13 cellular contexts compared by ENCODE assay signal in genomic region chr12:3217683-3218079, GRCh38.
DNase-seq lines count a peak whose midpoint lies in the region; ATAC-seq, FAIRE-seq and TF ChIP-seq lines count a peak whose summit lies in the region.
"Had no signal": no experiment of that assay in that cellular context is flagged by ENCODE, and none has a peak within 500 bp of the region (broad histone marks: within the 10 kb centered on the region; RNA-seq: fewer than 3 reads in every experiment).

No MANE protein-coding gene starts in this region.

- H2AFZ ChIP-seq in endothelial cell of umbilical vein (ENCODE audit: low read depth, low read length), result no peak overlapping the region

- TF ChIP-seq POLR2A in endothelial cell of umbilical vein (IDR thresholded peaks at IDR 0.05; ENCODE audit: low read depth, low read length), result no peak

- CTCF ChIA-PET in endothelial cell of umbilical vein (lab: Charles Lee), result interaction anchor here (0.9 to 3.0 kb wide), 6 partner anchors 11 to 144 kb away, joined by 3 to 28 read pairs (median 6); no protein-coding TSS in a partner anchor

- TF ChIP-seq CTCF in endothelial cell of umbilical vein (IDR thresholded peaks at IDR 0.05; ENCODE audit: extremely low read depth in 1 of 2, insufficient read depth in 1 of 2, low read depth in 1 of 2, low read length in 2 of 2) (no peak), psoas muscle (IDR thresholded peaks at IDR 0.05) (no peak)

- H3K27ac ChIP-seq in SJCRH30, result peak overlapping the region; percentile 80
- peak overlapping the region; percentile 65 for H3K27ac ChIP-seq in endothelial cell of umbilical vein (ENCODE audit: insufficient read depth, low read depth, low read length)
- H3K27ac ChIP-seq in psoas muscle, result peak overlapping the region; percentile 66
- H3K27ac ChIP-seq: suprapubic skin had no signal

- H3K36me3 ChIP-seq in SJCRH30 (peaks cover 30% of the 10 kb centered on the region), endothelial cell of umbilical vein (ENCODE audit: control insufficient read depth in 2 of 2, extremely low read depth in 1 of 2, insufficient read depth in 2 of 2, low read length in 2 of 2) (no peaks in the 10 kb centered on the region), psoas muscle (ENCODE audit: insufficient read depth in 1 of 2, low read depth in 1 of 2) (peaks cover 0 to 3% of the 10 kb centered on the region in 2 donors)
- H3K36me3 ChIP-seq: suprapubic skin had no signal

- peak overlapping the region; percentile 65 for H3K9ac ChIP-seq in endothelial cell of umbilical vein (replicated peaks; ENCODE audit: extremely low read depth, insufficient read depth, low read length)

- H4K20me1 ChIP-seq in endothelial cell of umbilical vein (replicated peaks; ENCODE audit: control insufficient read depth, extremely low read depth, insufficient read depth, low read length), result no peaks in the 10 kb centered on the region

- H3K4me1 ChIP-seq in SJCRH30 (peaks cover 37% of the 10 kb centered on the region), endothelial cell of umbilical vein (ENCODE audit: control insufficient read depth, extremely low read depth, insufficient read depth, low read length) (peaks cover 29% of the 10 kb centered on the region), psoas muscle (peaks cover 15% of the 10 kb centered on the region)

- WGBS in psoas muscle, 3 donors, result 78 to 97% (median 90%) methylated on average over 4 of the region's 4 CpGs

- H3K9me1 ChIP-seq in endothelial cell of umbilical vein (replicated peaks; ENCODE audit: control insufficient read depth, extremely low read depth, insufficient read depth, low read length), result no peaks in the 10 kb centered on the region

- H3K79me2 ChIP-seq in endothelial cell of umbilical vein (ENCODE audit: control insufficient read depth, insufficient read depth, low read length), result no peaks in the 10 kb centered on the region

- H3K4me3 ChIP-seq in SJCRH30, result no peak overlapping the region
- no peak overlapping the region for H3K4me3 ChIP-seq in endothelial cell of umbilical vein (replicated peaks in 1 of 3; ENCODE audit: insufficient read depth in 1 of 3, low read depth in 1 of 3, low read length in 3 of 3)
- no peak overlapping the region for H3K4me3 ChIP-seq in psoas muscle
- H3K4me3 ChIP-seq: suprapubic skin had no signal

- ATAC-seq in psoas muscle (peak in 1 of 4 donors; percentile 14), GM19395 (IDR thresholded peaks at IDR 0.05; ENCODE audit: unreplicated experiment) (no peak)

- H3K9me3 ChIP-seq in SJCRH30 (replicated peaks) (no peaks in the 10 kb centered on the region), endothelial cell of umbilical vein (replicated peaks; ENCODE audit: control insufficient read depth, insufficient read depth, low read length) (no peaks in the 10 kb centered on the region), psoas muscle (no peaks in the 10 kb centered on the region)
- H3K9me3 ChIP-seq: suprapubic skin had no signal

- peak overlapping the region; percentile 2 for H3K4me2 ChIP-seq in endothelial cell of umbilical vein (ENCODE audit: insufficient read depth, low read length)

- intact Hi-C loops in endothelial cell of umbilical vein (cut with micrococcal nuclease) (loop anchor here (1.0 to 5.0 kb wide), 5 partner anchors 11 to 145 kb away; no protein-coding TSS in a partner anchor), psoas muscle (cut with DNase I) (no loop called here)

- FAIRE-seq in GM18507 (lab: Jason Lieb, UNC) (peak; percentile 47), endothelial cell of umbilical vein (lab: Jason Lieb, UNC) (no peak), frontal cortex (lab: Jason Lieb, UNC) (no peak)

- POLR2A ChIA-PET in endothelial cell of umbilical vein (lab: Charles Lee), result no interaction called here

- dilution Hi-C loops in endothelial cell of umbilical vein (cut with MboI; ENCODE audit: extremely low pct_ligation_motif_present, low sequenced_read_pairs), result no loop called here

- DNase-seq in GM18507 (ENCODE audit: extremely low spot score, insufficient read length, low read depth), result no peak
- no peak for DNase-seq in SJCRH30
- DNase-seq in endothelial cell of umbilical vein (ENCODE audit: low read depth, low spot score), result no peak
- no peak for DNase-seq in psoas muscle
- DNase-seq in frontal cortex (ENCODE audit: low spot score in 2 of 2), result no peak
- no peak for DNase-seq in activated effector memory CD4-positive, alpha-beta T cell treated with Interleukin-2 at 50 U/mL for 16 hours
- no peak for DNase-seq in cerebellar nuclear complex (lab: John Stamatoyannopoulos, UW)
- DNase-seq: activated CD4-positive, alpha-beta T cell treated with anti-CD3 and anti-CD28 coated beads, Interleukin-2, amount 10 ng/mL, durations not matched to agents 24 days and 14 days; GF-D8; H7; NCI-H345 had no signal

- BruUV-seq in endothelial cell of umbilical vein (replicated peaks; lab: Mats Ljungman, UMichigan), result TSS peak; percentile 84

- H3K27me3 ChIP-seq in SJCRH30 (no peaks in the 10 kb centered on the region), endothelial cell of umbilical vein (ENCODE audit: control insufficient read depth in 2 of 2, insufficient read depth in 2 of 2, low read length in 2 of 2) (no peaks in the 10 kb centered on the region), psoas muscle (ENCODE audit: insufficient read depth in 3 of 3, low read length in 2 of 3) (no peaks in the 10 kb centered on the region)
- H3K27me3 ChIP-seq: suprapubic skin had no signal

TF ChIP-seq in endothelial cell of umbilical vein, 7 proteins besides CTCF, POLR2A, EP300 and RAD21:
- TF ChIP-seq MAX (IDR thresholded peaks at IDR 0.05; ENCODE audit: insufficient read depth, insufficient read length), result no peak
- no peak for TF ChIP-seq JUN (IDR thresholded peaks at IDR 0.05; ENCODE audit: borderline replicate concordance, insufficient read depth, insufficient read length, low read depth)
- TF ChIP-seq POLR2AphosphoS5 (IDR thresholded peaks at IDR 0.05; ENCODE audit: insufficient read depth, low read depth, low read length), result no peak
- TF ChIP-seq GATA2 (IDR thresholded peaks at IDR 0.05; ENCODE audit: insufficient read depth, insufficient read length, low read depth, low read length), result no peak
- no peak for TF ChIP-seq MYC (IDR thresholded peaks at IDR 0.05; ENCODE audit: low read depth, low read length)
